In genomic region chr20:44717986-44718385, GRCh38 we compare ENCODE assay signal across 11 cellular contexts. TPM values are rescaled to one million over a fixed set of nuclear protein-coding genes. Genes with fewer than 3 reads are reported as not detected.
DNase-seq lines count a peak whose midpoint lies in the region; ATAC-seq, FAIRE-seq and TF ChIP-seq lines count a peak whose summit lies in the region.
"Had no signal": no experiment of that assay in that cellular context is flagged by ENCODE, and none has a peak within 500 bp of the region (broad histone marks: within the 10 kb centered on the region; RNA-seq: fewer than 3 reads in every experiment).

No MANE protein-coding gene starts in this region.

- H3K27ac ChIP-seq in IMR-90 (ENCODE audit: insufficient read depth, low read length): no peak overlapping the region
- H3K27ac ChIP-seq in K562 (ENCODE audit: extremely low read depth, low read depth, low read length): no peak overlapping the region
- H3K27ac ChIP-seq in lower lobe of right lung: peak overlapping the region; percentile 20
- no peak overlapping the region for H3K27ac ChIP-seq in stomach

- no peak overlapping the region for H3K4me2 ChIP-seq in IMR-90 (ENCODE audit: low read depth, low read length)
- no peak overlapping the region for H3K4me2 ChIP-seq in K562 (ENCODE audit: insufficient read depth, low read length)

- H2AFZ ChIP-seq in IMR-90 (replicated peaks; ENCODE audit: low read length, poor library complexity) (no peak overlapping the region), K562 (ENCODE audit: low read depth, low read length) (no peak overlapping the region)

- H3K27me3 ChIP-seq in IMR-90 (ENCODE audit: control insufficient read depth, insufficient read depth, low read length) (0 out of 2 replicates have a peak, but pooled peaks cover 4% of the 10 kb centered on the region), K562 (ENCODE audit: control insufficient read depth in 2 of 2, insufficient read depth in 2 of 2, low read length in 2 of 2) (peaks cover 24 to 74% of the 10 kb centered on the region in 2 experiments), lower lobe of right lung (ENCODE audit: low read depth) (no peaks in the 10 kb centered on the region), stomach (no peaks in the 10 kb centered on the region)

- peaks cover 14% of the 10 kb centered on the region for H3K4me1 ChIP-seq in IMR-90 (ENCODE audit: control insufficient read depth, insufficient read depth, low read length)
- peaks cover 0 to 17% of the 10 kb centered on the region in 2 experiments; a peak in 2 of 5 replicates for H3K4me1 ChIP-seq in K562 (replicated peaks in 1 of 2; ENCODE audit: control insufficient read depth in 2 of 2, insufficient read depth in 2 of 2, low read length in 2 of 2)
- H3K4me1 ChIP-seq in lower lobe of right lung: peaks cover 36% of the 10 kb centered on the region
- peaks cover 21 to 49% (median 45%) of the 10 kb centered on the region in 4 donors for H3K4me1 ChIP-seq in stomach

- DNase-seq in AG09319 (ENCODE audit: extremely low read depth, low read depth) (no peak), IMR-90 (no peak), K562 (ENCODE audit: extremely low read depth in 1 of 4, low spot score in 3 of 4) (peak; percentile 31 to 79 (median 64)), lower lobe of right lung (peak; percentile 41), stomach (no peak)
- DNase-seq in naive thymus-derived CD8-positive, alpha-beta T cell: no peak
- no peak for DNase-seq in activated CD4-positive, alpha-beta memory T cell treated with anti-CD3 and anti-CD28 coated beads, Interleukin-2, amount 10 ng/mL, durations not matched to agents 7 days and 5 days
- no peak for DNase-seq in stimulated activated CD4-positive, alpha-beta T cell treated with anti-CD3 and anti-CD28 coated beads, Interleukin-4, amount 100 ng/mL, for 1 hour
- DNase-seq: activated gamma-delta T cell treated with Interleukin-2 at 50 U/mL for 16 hours, OCI-M1 had no signal

- no peak overlapping the region for H3K56ac ChIP-seq in IMR-90 (ENCODE audit: extremely low read depth, insufficient read depth, low read length)

- no peak overlapping the region for H4K8ac ChIP-seq in IMR-90 (ENCODE audit: low read depth in 2 of 2, low read length in 2 of 2)

- intact Hi-C loops in IMR-90 (cut with micrococcal nuclease) (no loop called here), K562 (cut with micrococcal nuclease) (no loop called here), lower lobe of right lung (cut with DNase I) (no loop called here), stomach (cut with DNase I; ENCODE audit: low total_unique reads) (no loop called here)

- H3K4ac ChIP-seq in IMR-90 (ENCODE audit: low read depth, low read length): no peak overlapping the region

- WGBS in IMR-90 (ENCODE audit: extremely low coverage in 2 of 2, insufficient read length in 1 of 2), 2 experiments: 73% methylated on average over 6 of the region's 10 CpGs; no CpG with 5 or more reads in 1 of the 2 experiments
- WGBS in K562 (ENCODE audit: insufficient coverage, low coverage, missing lambda C conversion rate): 1% methylated on average over 10 of the region's 10 CpGs
- WGBS in stomach, 5 donors: 65 to 76% (median 73%) methylated on average over 10 of the region's 10 CpGs

- no peak overlapping the region for H2BK5ac ChIP-seq in IMR-90 (ENCODE audit: low read depth, low read length, poor library complexity, severe bottlenecking)

- H3K9ac ChIP-seq in IMR-90 (ENCODE audit: low read depth, low read length) (no peak overlapping the region), K562 (ENCODE audit: insufficient read depth in 1 of 2, low read depth in 2 of 2, low read length in 2 of 2) (no peak overlapping the region)

- no peak overlapping the region for H3K18ac ChIP-seq in IMR-90 (ENCODE audit: low read depth, low read length)

- H4K20me1 ChIP-seq in IMR-90 (ENCODE audit: insufficient read depth, low read length) (no peaks in the 10 kb centered on the region; the same call in 1 of the 2 replicates), K562 (replicated peaks; ENCODE audit: control insufficient read depth, insufficient read depth, low read length) (peaks cover 8% of the 10 kb centered on the region; the same call in 1 of the 2 replicates)

- H3K4me3 Mint-ChIP-seq in naive thymus-derived CD8-positive, alpha-beta T cell: no peak overlapping the region
- no peak overlapping the region for H3K4me3 Mint-ChIP-seq in activated CD4-positive, alpha-beta memory T cell treated with anti-CD3 and anti-CD28 coated beads, Interleukin-2, amount 10 ng/mL, durations not matched to agents 7 days and 5 days

- no peaks in the 10 kb centered on the region for H3K9me3 ChIP-seq in IMR-90 (ENCODE audit: control insufficient read depth, insufficient read depth, low read length)
- H3K9me3 ChIP-seq in K562 (replicated peaks; ENCODE audit: control insufficient read depth, insufficient read depth, low read depth, low read length): no peaks in the 10 kb centered on the region
- no peaks in the 10 kb centered on the region for H3K9me3 ChIP-seq in lower lobe of right lung
- no peaks in the 10 kb centered on the region for H3K9me3 ChIP-seq in stomach

- no peak overlapping the region for H3K4me3 ChIP-seq in IMR-90 (ENCODE audit: insufficient read depth, low read depth, low read length)
- no peak overlapping the region for H3K4me3 ChIP-seq in K562
- H3K4me3 ChIP-seq in lower lobe of right lung: peak overlapping the region; percentile 42
- H3K4me3 ChIP-seq in stomach: no peak overlapping the region

- H3K36me3 ChIP-seq in IMR-90 (ENCODE audit: control insufficient read depth, insufficient read depth, low read length) (no peaks in the 10 kb centered on the region), K562 (ENCODE audit: control insufficient read depth, insufficient read depth, low read length) (no peaks in the 10 kb centered on the region), lower lobe of right lung (no peaks in the 10 kb centered on the region), stomach (no peaks in the 10 kb centered on the region)

- H3K4me1 Mint-ChIP-seq in naive thymus-derived CD8-positive, alpha-beta T cell: peaks cover 0 to 4% (median under 1%) of the 10 kb centered on the region in 4 donors
- H3K4me1 Mint-ChIP-seq in activated CD4-positive, alpha-beta memory T cell treated with anti-CD3 and anti-CD28 coated beads, Interleukin-2, amount 10 ng/mL, durations not matched to agents 7 days and 5 days: no peaks in the 10 kb centered on the region

- H4K5ac ChIP-seq in IMR-90 (ENCODE audit: low read depth, low read length): no peak overlapping the region

- H3K23ac ChIP-seq in IMR-90 (ENCODE audit: low read depth, low read length): no peak overlapping the region

- peak overlapping the region; percentile 15; the same call in 1 of the 2 replicates for H2AK5ac ChIP-seq in IMR-90 (ENCODE audit: low read depth, low read length)

- no peak overlapping the region for H4K91ac ChIP-seq in IMR-90 (ENCODE audit: insufficient read depth, low read depth, low read length)

- peaks cover 0 to 10% (median 0%) of the 10 kb centered on the region in 5 donors for H3K27me3 Mint-ChIP-seq in naive thymus-derived CD8-positive, alpha-beta T cell
- no peaks in the 10 kb centered on the region for H3K27me3 Mint-ChIP-seq in activated CD4-positive, alpha-beta memory T cell treated with anti-CD3 and anti-CD28 coated beads, Interleukin-2, amount 10 ng/mL, durations not matched to agents 7 days and 5 days

- in situ Hi-C loops in IMR-90 (cut with MboI; ENCODE audit: low sequenced_read_pairs) (no loop called here), K562 (cut with MboI) (no loop called here)

- H3K14ac ChIP-seq in IMR-90 (replicated peaks; ENCODE audit: low read depth, low read length): no peak overlapping the region

- no peak overlapping the region for H2BK120ac ChIP-seq in IMR-90 (ENCODE audit: low read depth, low read length)

- no peak overlapping the region for H2AK9ac ChIP-seq in IMR-90 (replicated peaks; ENCODE audit: low read depth, low read length, poor library complexity)

- H3K79me2 ChIP-seq in K562 (ENCODE audit: control insufficient read depth, insufficient read depth, low read length): no peaks in the 10 kb centered on the region

- TF ChIP-seq POLR2A in IMR-90 (IDR thresholded peaks at IDR 0.05; ENCODE audit: low read depth, low read length) (no peak), K562 (conservative IDR thresholded peaks at IDR 0.05) (no peak), stomach (IDR thresholded peaks at IDR 0.05) (no peak)

- POLR2A ChIA-PET in IMR-90 (lab: Charles Lee; ENCODE audit: unreplicated experiment) (no interaction called here), K562 (lab: Yijun Ruan, JAX) (interaction anchor here (1.3 kb wide), 1 partner anchor 12 kb away, joined by 7 read pairs; no protein-coding TSS in a partner anchor)
- POLR2A ChIA-PET in naive thymus-derived CD8-positive, alpha-beta T cell (lab: Charles Lee): interaction anchor here (0.5 kb wide), 1 partner anchor 313 kb away, joined by 3 read pairs; no protein-coding TSS in a partner anchor
- POLR2A ChIA-PET in activated CD4-positive, alpha-beta memory T cell treated with anti-CD3 and anti-CD28 coated beads, Interleukin-2, amount 10 ng/mL, durations not matched to agents 7 days and 5 days (lab: Charles Lee): interaction anchor here (1.2 kb wide), 1 partner anchor 82 kb away, joined by 3 read pairs; no protein-coding TSS in a partner anchor

- CTCF ChIA-PET in IMR-90 (lab: Yijun Ruan, JAX) (interaction anchor here (1.0 kb wide), 1 partner anchor 13 kb away, joined by 5 read pairs; no protein-coding TSS in a partner anchor), K562 (lab: Yijun Ruan, JAX; ENCODE audit: low intra/inter-chr PET ratio) (no interaction called here)
- CTCF ChIA-PET in activated CD4-positive, alpha-beta memory T cell treated with anti-CD3 and anti-CD28 coated beads, Interleukin-2, amount 10 ng/mL, durations not matched to agents 7 days and 5 days (lab: Charles Lee): interaction anchor here (1.2 kb wide), 1 partner anchor 33 kb away, joined by 3 read pairs; no protein-coding TSS in a partner anchor

- BruUV-seq in IMR-90 (replicated peaks; lab: Mats Ljungman, UMichigan) (no TSS peak), K562 (replicated peaks; lab: Mats Ljungman, UMichigan) (no TSS peak)

- dilution Hi-C loops in IMR-90 (cut with HindIII; ENCODE audit: low sequenced_read_pairs, unreplicated experiment): no loop called here

- H2BK20ac ChIP-seq in IMR-90 (ENCODE audit: low read depth, low read length): no peak overlapping the region

- no peaks in the 10 kb centered on the region for H3K9me3 Mint-ChIP-seq in naive thymus-derived CD8-positive, alpha-beta T cell
- no peaks in the 10 kb centered on the region for H3K9me3 Mint-ChIP-seq in activated CD4-positive, alpha-beta memory T cell treated with anti-CD3 and anti-CD28 coated beads, Interleukin-2, amount 10 ng/mL, durations not matched to agents 7 days and 5 days

- H3K79me1 ChIP-seq in IMR-90 (ENCODE audit: low read depth in 1 of 2, low read length in 2 of 2): no peaks in the 10 kb centered on the region

- TF ChIP-seq EP300 in K562 (IDR thresholded peaks at IDR 0.05; ENCODE audit: low read length) (no peak), stomach (IDR thresholded peaks at IDR 0.05) (no peak)

- ATAC-seq in IMR-90 (ENCODE audit: low read depth) (no peak), K562 (peak; percentile 90), lower lobe of right lung (no peak)
- ATAC-seq in naive thymus-derived CD8-positive, alpha-beta T cell: no peak

- TF ChIP-seq CTCF in AG09319 (IDR thresholded peaks at IDR 0.05; ENCODE audit: low read depth, low read length) (peak; percentile 22), IMR-90 (conservative IDR thresholded peaks at IDR 0.05; ENCODE audit: low read depth, low read length) (0 out of 2 replicates have a peak, but pooled peaks have one; percentile 20), K562 (IDR thresholded peaks at IDR 0.05 in 2 of 3, conservative IDR thresholded peaks at IDR 0.05 in 1 of 3; ENCODE audit: insufficient read depth in 2 of 3, low read depth in 1 of 3, low read length in 3 of 3) (peak; percentile 42 to 65 (median 55)), lower lobe of right lung (IDR thresholded peaks at IDR 0.05) (no peak), stomach (IDR thresholded peaks at IDR 0.05) (peak in 2 of 7 experiments; percentile 14 to 25)

- TF ChIP-seq RAD21 in IMR-90 (IDR thresholded peaks at IDR 0.05; ENCODE audit: low read length): no peak
- TF ChIP-seq RAD21 in K562 (CRISPR knock-in tag; conservative IDR thresholded peaks at IDR 0.05 in 1 of 2, IDR thresholded peaks at IDR 0.05 in 1 of 2): no peak

- H3K27ac Mint-ChIP-seq in naive thymus-derived CD8-positive, alpha-beta T cell: no peak overlapping the region
- no peak overlapping the region for H3K27ac Mint-ChIP-seq in activated CD4-positive, alpha-beta memory T cell treated with anti-CD3 and anti-CD28 coated beads, Interleukin-2, amount 10 ng/mL, durations not matched to agents 7 days and 5 days

- no peaks in the 10 kb centered on the region for H3K36me3 Mint-ChIP-seq in naive thymus-derived CD8-positive, alpha-beta T cell
- no peaks in the 10 kb centered on the region for H3K36me3 Mint-ChIP-seq in activated CD4-positive, alpha-beta memory T cell treated with anti-CD3 and anti-CD28 coated beads, Interleukin-2, amount 10 ng/mL, durations not matched to agents 7 days and 5 days (ENCODE audit: low read depth)

- H3K9me1 ChIP-seq in IMR-90 (ENCODE audit: insufficient read depth, low read length) (peaks cover 9% of the 10 kb centered on the region; the same call in 1 of the 2 replicates), K562 (ENCODE audit: control insufficient read depth, insufficient read depth, low read length) (no peaks in the 10 kb centered on the region)

- no peak for FAIRE-seq in K562 (lab: Jason Lieb, UNC)
- FAIRE-seq: GM18507 had no signal

- no peak overlapping the region for H2BK15ac ChIP-seq in IMR-90 (ENCODE audit: low read depth, low read length)

RNA-seq across cellular contexts. Expression of gene CCN5, which starts 2.8 kb away (rescaled TPM):
- not detected in 2 replicates for total RNA-seq in IMR-90 (2012; rRNA removed)
- not detected in 2 replicates for polyA plus RNA-seq in IMR-90 (2012; rRNA removed)
- polyA plus RNA-seq in IMR-90 (2012; cell fraction: cytosol; rRNA removed): 0.12 TPM in 1 of 2 replicates, not detected in the other
- polyA plus RNA-seq in IMR-90 (2012; cell fraction: nucleus; rRNA removed; ENCODE audit: low replicate concordance): 0.02 and 0.13 TPM in 2 replicates
- total RNA-seq in K562 (2011; cell fraction: chromatin; rRNA removed; ENCODE audit: low replicate concordance): not detected in 2 replicates
- not detected in 2 replicates for total RNA-seq in K562 (2011; cell fraction: nucleolus; rRNA removed)
- not detected in 2 replicates for total RNA-seq in K562 (2011; cell fraction: nucleoplasm; rRNA removed)
- not detected in 2 replicates for total RNA-seq in K562 (2014; rRNA removed)
- total RNA-seq in K562 (2014; rRNA removed; fragmentation: Illumina TruSeq; extraction: Trizol): not detected in 2 replicates
- not detected in 2 replicates for total RNA-seq in K562 (2015; rRNA removed; fragmentation: Illumina TruSeq; extraction: Trizol)
- not detected in 2 replicates for total RNA-seq in K562 (2021)
- polyA plus RNA-seq in K562 (2011; rRNA removed): not detected in 2 replicates
- polyA plus RNA-seq in K562 (2011; cell fraction: cytosol; rRNA removed): not detected in 2 replicates
- polyA plus RNA-seq in K562 (2011; cell fraction: nucleus; rRNA removed): not detected in 2 replicates
- 0.07 TPM in 1 of 2 replicates, not detected in the other for polyA plus RNA-seq in K562 (2012)
- not detected in 2 replicates for polyA plus RNA-seq in K562 (2014; fragmentation: Illumina TruSeq; extraction: Trizol)
- not detected for polyA plus RNA-seq in K562 (2014; fragmentation: Nextera tagmentation; extraction: Ambion mirVana)
- polyA plus RNA-seq in K562 (2014; rRNA removed): not detected in 2 replicates
- polyA minus RNA-seq in K562 (2011; rRNA and poly(A)+ RNA removed): not detected in 2 replicates
- 2.9 and 3.7 TPM in 2 replicates for polyA minus RNA-seq in K562 (2011; cell fraction: cytosol; rRNA and poly(A)+ RNA removed)
- 0.56 and 0.81 TPM in 2 replicates for polyA minus RNA-seq in K562 (2011; cell fraction: nucleus; rRNA and poly(A)+ RNA removed)
- total RNA-seq in lower lobe of right lung: 42.3 TPM
- total RNA-seq in naive thymus-derived CD8-positive, alpha-beta T cell: not detected
- not detected for polyA plus RNA-seq in naive thymus-derived CD8-positive, alpha-beta T cell
- not detected for total RNA-seq in activated CD4-positive, alpha-beta memory T cell treated with anti-CD3 and anti-CD28 coated beads, Interleukin-2, amount 10 ng/mL, durations not matched to agents 7 days and 5 days
- total RNA-seq in stomach: 100 to 1,000 TPM in 1 of 5 donors, 10 to 100 TPM in 1, not detected in 3; 19.9 to 193 TPM
- 1 to 10 TPM; 2.5 to 8.2 (median 3.4) TPM for polyA plus RNA-seq in stomach

RNA-seq across cellular contexts. Expression of gene KCNK15, which starts 27.7 kb away (rescaled TPM):
- total RNA-seq in IMR-90 (2012; rRNA removed): not detected in 2 replicates
- polyA plus RNA-seq in IMR-90 (2012; rRNA removed): not detected in 2 replicates
- polyA plus RNA-seq in IMR-90 (2012; cell fraction: cytosol; rRNA removed): not detected in 2 replicates
- not detected in 2 replicates for polyA plus RNA-seq in IMR-90 (2012; cell fraction: nucleus; rRNA removed; ENCODE audit: low replicate concordance)
- 0.42 TPM in 1 of 2 replicates, not detected in the other for total RNA-seq in K562 (2011; cell fraction: chromatin; rRNA removed; ENCODE audit: low replicate concordance)
- total RNA-seq in K562 (2011; cell fraction: nucleolus; rRNA removed): 0.79 and 1.0 TPM in 2 replicates
- 0.66 TPM in 1 of 2 replicates, not detected in the other for total RNA-seq in K562 (2011; cell fraction: nucleoplasm; rRNA removed)
- total RNA-seq in K562 (2014; rRNA removed): 0.16 and 0.23 TPM in 2 replicates
- total RNA-seq in K562 (2014; rRNA removed; fragmentation: Illumina TruSeq; extraction: Trizol): 0.10 TPM in 1 of 2 replicates, not detected in the other
- not detected in 2 replicates for total RNA-seq in K562 (2015; rRNA removed; fragmentation: Illumina TruSeq; extraction: Trizol)
- 0.11 and 0.38 TPM in 2 replicates for total RNA-seq in K562 (2021)
- polyA plus RNA-seq in K562 (2011; rRNA removed): 0.03 TPM in 1 of 2 replicates, not detected in the other
- polyA plus RNA-seq in K562 (2011; cell fraction: cytosol; rRNA removed): 0.01 and 0.10 TPM in 2 replicates
- not detected in 2 replicates for polyA plus RNA-seq in K562 (2011; cell fraction: nucleus; rRNA removed)
- 0.21 and 0.79 TPM in 2 replicates for polyA plus RNA-seq in K562 (2012)
- 0.07 TPM in 1 of 2 replicates, not detected in the other for polyA plus RNA-seq in K562 (2014; fragmentation: Illumina TruSeq; extraction: Trizol)
- polyA plus RNA-seq in K562 (2014; fragmentation: Nextera tagmentation; extraction: Ambion mirVana): not detected
- 0.30 TPM in 1 of 2 replicates, not detected in the other for polyA plus RNA-seq in K562 (2014; rRNA removed)
- 0.07 TPM in 1 of 2 replicates, not detected in the other for polyA minus RNA-seq in K562 (2011; rRNA and poly(A)+ RNA removed)
- 0.64 TPM in 1 of 2 replicates, not detected in the other for polyA minus RNA-seq in K562 (2011; cell fraction: cytosol; rRNA and poly(A)+ RNA removed)
- 0.33 and 0.67 TPM in 2 replicates for polyA minus RNA-seq in K562 (2011; cell fraction: nucleus; rRNA and poly(A)+ RNA removed)
- total RNA-seq in lower lobe of right lung: 0.89 TPM
- total RNA-seq in naive thymus-derived CD8-positive, alpha-beta T cell: not detected
- not detected for polyA plus RNA-seq in naive thymus-derived CD8-positive, alpha-beta T cell
- not detected for total RNA-seq in activated CD4-positive, alpha-beta memory T cell treated with anti-CD3 and anti-CD28 coated beads, Interleukin-2, amount 10 ng/mL, durations not matched to agents 7 days and 5 days
- 1 to 10 TPM in 3 of 5 donors, not detected in 2; 1.5 to 7.7 (median 4.5) TPM for total RNA-seq in stomach
- polyA plus RNA-seq in stomach: 1 to 10 TPM in 1 of 3 donors, under 1 TPM in 2; 0.46 to 2.6 (median 0.78) TPM

Comparison
In these comparisons a context has a peak if more than half of its experiments do, and no peak if none do; other contexts are left out.
1. DNase-seq: peak in K562 (4 of 4) and lower lobe of right lung (single experiment); none in AG09319 (single experiment), IMR-90 (single experiment), naive thymus-derived CD8-positive, alpha-beta T cell (0 of 10), activated CD4-positive, alpha-beta memory T cell treated with anti-CD3 and anti-CD28 coated beads, Interleukin-2, amount 10 ng/mL, durations not matched to agents 7 days and 5 days (single experiment), stomach (single experiment) and stimulated activated CD4-positive, alpha-beta T cell treated with anti-CD3 and anti-CD28 coated beads, Interleukin-4, amount 100 ng/mL, for 1 hour (single experiment).